19 cellular contexts compared by ENCODE assay signal in genomic region chr5:149298857-149299404, GRCh38. TPM values are rescaled to one million over a fixed set of nuclear protein-coding genes. Genes with fewer than 3 reads are reported as not detected.
DNase-seq lines count a peak whose midpoint lies in the region; ATAC-seq, FAIRE-seq and TF ChIP-seq lines count a peak whose summit lies in the region.
"Had no signal": no experiment of that assay in that cellular context is flagged by ENCODE, and none has a peak within 500 bp of the region (broad histone marks: within the 10 kb centered on the region; RNA-seq: fewer than 3 reads in every experiment).

No MANE protein-coding gene starts in this region.

- dilution Hi-C loops in mammary epithelial cell (cut with HindIII; ENCODE audit: low sequenced_read_pairs) = no loop called here
- dilution Hi-C loops in endothelial cell of umbilical vein (cut with MboI; ENCODE audit: extremely low pct_ligation_motif_present, low sequenced_read_pairs) = no loop called here

- no peak overlapping the region for H3K4me3 ChIP-seq in breast epithelium
- no peak overlapping the region for H3K4me3 ChIP-seq in mammary epithelial cell (replicated peaks in 1 of 3; ENCODE audit: insufficient read depth in 1 of 3, low read depth in 2 of 3, low read length in 3 of 3)
- no peak overlapping the region for H3K4me3 ChIP-seq in endothelial cell of umbilical vein (replicated peaks in 1 of 3; ENCODE audit: insufficient read depth in 1 of 3, low read depth in 1 of 3, low read length in 3 of 3)
- H3K4me3 ChIP-seq in HAP-1 = no peak overlapping the region
- H3K4me3 ChIP-seq: PC-9 had no signal

- H3K27ac ChIP-seq in breast epithelium (peak overlapping the region; percentile 18 to 77), mammary epithelial cell (ENCODE audit: insufficient read depth, low read depth, low read length) (no peak overlapping the region), endothelial cell of umbilical vein (ENCODE audit: insufficient read depth, low read depth, low read length) (peak overlapping the region; percentile 80)
- H3K27ac ChIP-seq: parathyroid adenoma, PC-9, WERI-Rb-1 had no signal

- TF ChIP-seq POLR2A in breast epithelium (IDR thresholded peaks at IDR 0.05) = no peak
- TF ChIP-seq POLR2A in endothelial cell of umbilical vein (IDR thresholded peaks at IDR 0.05; ENCODE audit: low read depth, low read length) = peak; percentile 75

- H3K79me2 ChIP-seq in mammary epithelial cell (ENCODE audit: insufficient read depth, low read length) (peaks cover 7% of the 10 kb centered on the region), endothelial cell of umbilical vein (ENCODE audit: control insufficient read depth, insufficient read depth, low read length) (no peaks in the 10 kb centered on the region)
- H3K79me2 ChIP-seq: parathyroid adenoma had no signal

- CTCF ChIA-PET in mammary epithelial cell (lab: Charles Lee; ENCODE audit: low non-redundant PET) = interaction anchor here (0.8 kb wide), 1 partner anchor 266 kb away, joined by 4 read pairs; no protein-coding TSS in a partner anchor
- CTCF ChIA-PET in endothelial cell of umbilical vein (lab: Charles Lee) = interaction anchor here (0.9 to 4.6 kb wide), 12 partner anchors 10 to 266 kb away, joined by 3 to 26 read pairs (median 6); no protein-coding TSS in a partner anchor

- POLR2A ChIA-PET in endothelial cell of umbilical vein (lab: Charles Lee) = interaction anchor here (1.0 to 1.9 kb wide), 2 partner anchors 11 kb away, joined by 3 to 10 read pairs; no protein-coding TSS in a partner anchor

- H3K27me3 ChIP-seq in breast epithelium = no peaks in the 10 kb centered on the region
- H3K27me3 ChIP-seq in mammary epithelial cell (ENCODE audit: insufficient read depth, low read length) = no peaks in the 10 kb centered on the region
- H3K27me3 ChIP-seq in endothelial cell of umbilical vein (ENCODE audit: control insufficient read depth in 2 of 2, insufficient read depth in 2 of 2, low read length in 2 of 2) = no peaks in the 10 kb centered on the region
- H3K27me3 ChIP-seq in HAP-1 (ENCODE audit: low read depth) = peaks cover 6% of the 10 kb centered on the region

- H3K4me2 ChIP-seq in mammary epithelial cell (ENCODE audit: insufficient read depth, low read depth, low read length) = no peak overlapping the region
- H3K4me2 ChIP-seq in endothelial cell of umbilical vein (ENCODE audit: insufficient read depth, low read length) = peak overlapping the region; percentile 33
- H3K4me2 ChIP-seq: PC-9 had no signal

- H3K36me3 ChIP-seq in breast epithelium (no peaks in the 10 kb centered on the region), mammary epithelial cell (ENCODE audit: insufficient read depth, low read length) (peaks cover 4% of the 10 kb centered on the region), endothelial cell of umbilical vein (ENCODE audit: control insufficient read depth in 2 of 2, extremely low read depth in 1 of 2, insufficient read depth in 2 of 2, low read length in 2 of 2) (no peaks in the 10 kb centered on the region), HAP-1 (replicated peaks) (no peaks in the 10 kb centered on the region)
- H3K36me3 ChIP-seq: WERI-Rb-1 had no signal

- H3K4me1 ChIP-seq in breast epithelium (no peaks in the 10 kb centered on the region), mammary epithelial cell (ENCODE audit: insufficient read depth, low read length) (peaks cover 30% of the 10 kb centered on the region), endothelial cell of umbilical vein (ENCODE audit: control insufficient read depth, extremely low read depth, insufficient read depth, low read length) (peaks cover 28% of the 10 kb centered on the region), HAP-1 (no peaks in the 10 kb centered on the region)

- 95% methylated on average over 8 of the region's 10 CpGs for WGBS in mammary epithelial cell (ENCODE audit: low coverage, missing lambda C conversion rate)

- H4K20me1 ChIP-seq in mammary epithelial cell (ENCODE audit: insufficient read depth, low read length) (no peaks in the 10 kb centered on the region), endothelial cell of umbilical vein (replicated peaks; ENCODE audit: control insufficient read depth, extremely low read depth, insufficient read depth, low read length) (no peaks in the 10 kb centered on the region)

- intact Hi-C loops in breast epithelium (cut with DNase I; ENCODE audit: low total_unique reads) (no loop called here), mammary epithelial cell (cut with micrococcal nuclease) (no loop called here), endothelial cell of umbilical vein (cut with micrococcal nuclease) (loop anchor here (1.0 to 2.0 kb wide), 3 partner anchors 10 to 46 kb away; partner anchors contain the start of gene GRPEL2), posterior vena cava (cut with DNase I) (no loop called here), left colon (cut with DNase I, micrococcal nuclease) (no loop called here)

- no peaks in the 10 kb centered on the region for H3K9me3 ChIP-seq in breast epithelium
- H3K9me3 ChIP-seq in mammary epithelial cell (replicated peaks; ENCODE audit: insufficient read depth, low read length) = no peaks in the 10 kb centered on the region
- no peaks in the 10 kb centered on the region for H3K9me3 ChIP-seq in endothelial cell of umbilical vein (replicated peaks; ENCODE audit: control insufficient read depth, insufficient read depth, low read length)
- H3K9me3 ChIP-seq in HAP-1 = no peaks in the 10 kb centered on the region

- no peaks in the 10 kb centered on the region for H3K9me1 ChIP-seq in endothelial cell of umbilical vein (replicated peaks; ENCODE audit: control insufficient read depth, extremely low read depth, insufficient read depth, low read length)

- no TSS peak for BruUV-seq in mammary epithelial cell (replicated peaks; lab: Mats Ljungman, UMichigan)
- no TSS peak for BruUV-seq in endothelial cell of umbilical vein (replicated peaks; lab: Mats Ljungman, UMichigan)

- no peak for ATAC-seq in left colon
- ATAC-seq: activated CD8-positive, alpha-beta T cell treated with anti-CD3 and anti-CD28 coated beads, Interleukin-2, amount 10 ng/mL, durations not matched to agents 7 days and 5 days; activated T-helper 17 cell treated with anti-CD3 and anti-CD28 coated beads, Interleukin-2, amount 50 U/mL, for 72 hours had no signal

- FAIRE-seq in endothelial cell of umbilical vein (lab: Jason Lieb, UNC) = peak; percentile 100
- FAIRE-seq: colon had no signal

- TF ChIP-seq CTCF in breast epithelium (IDR thresholded peaks at IDR 0.05) (no peak), mammary epithelial cell (conservative IDR thresholded peaks at IDR 0.05 in 1 of 2, IDR thresholded peaks at IDR 0.05 in 1 of 2; ENCODE audit: extremely low read depth in 1 of 2, insufficient read depth in 1 of 2, low read depth in 1 of 2, low read length in 2 of 2) (no peak), endothelial cell of umbilical vein (IDR thresholded peaks at IDR 0.05; ENCODE audit: extremely low read depth in 1 of 2, insufficient read depth in 1 of 2, low read depth in 1 of 2, low read length in 2 of 2) (no peak), GM13977 (IDR thresholded peaks at IDR 0.05; ENCODE audit: extremely low read depth, insufficient read depth, missing control alignments) (no peak)

- in situ Hi-C loops in mammary epithelial cell (cut with MboI; ENCODE audit: low sequenced_read_pairs in 2 of 2) (no loop called here), HAP-1 (cut with MboI; ENCODE audit: low sequenced_read_pairs) (no loop called here), GM13977 (cut with MboI; ENCODE audit: low pct_unique_long_range_greater_than_20kb, low sequenced_read_pairs, unreplicated experiment) (no loop called here)

- DNase-seq in breast epithelium (ENCODE audit: low spot score in 2 of 2) (no peak), mammary epithelial cell (no peak), endothelial cell of umbilical vein (ENCODE audit: low read depth, low spot score) (peak; percentile 97), lung microvascular endothelial cell (ENCODE audit: low read depth in 2 of 2) (peak; percentile 88 to 97), posterior vena cava (ENCODE audit: low spot score) (no peak), HAP-1 (ENCODE audit: low spot score in 2 of 2) (no peak), GM13977 (ENCODE audit: low spot score) (no peak), left colon (no peak)
- DNase-seq: activated CD8-positive, alpha-beta T cell treated with anti-CD3 and anti-CD28 coated beads, Interleukin-2, amount 10 ng/mL, durations not matched to agents 7 days and 5 days; amygdala; CD4-positive, alpha-beta memory T cell; MV-4-11; NCI-H69; PC-9; stimulated activated CD4-positive, alpha-beta T cell treated with anti-CD3 and anti-CD28 coated beads, Interleukin-15, amount 100 ng/mL, for 24 hours; WERI-Rb-1 had no signal

- no peak overlapping the region for H2AFZ ChIP-seq in mammary epithelial cell (ENCODE audit: low read depth, low read length)
- no peak overlapping the region for H2AFZ ChIP-seq in endothelial cell of umbilical vein (ENCODE audit: low read depth, low read length)
- H2AFZ ChIP-seq: parathyroid adenoma, PC-9 had no signal

- H3K9ac ChIP-seq in mammary epithelial cell (ENCODE audit: insufficient read depth, low read length) = no peak overlapping the region
- peak overlapping the region; percentile 37 for H3K9ac ChIP-seq in endothelial cell of umbilical vein (replicated peaks; ENCODE audit: extremely low read depth, insufficient read depth, low read length)
- H3K9ac ChIP-seq: parathyroid adenoma had no signal

RNA-seq across cellular contexts. Expression of gene AFAP1L1, which starts 27.3 kb away (rescaled TPM):
- total RNA-seq in breast epithelium = 100 to 1,000 TPM in 1 of 3 donors, 10 to 100 TPM in 2; 13.3 to 108 (median 26.5) TPM
- total RNA-seq in mammary epithelial cell = 10 to 100 TPM; 19.0 to 23.2 TPM
- 6.3 TPM for polyA plus RNA-seq in mammary epithelial cell
- polyA minus RNA-seq in mammary epithelial cell = 18.6 TPM
- total RNA-seq in endothelial cell of umbilical vein = 73.2 and 76.2 TPM in 2 replicates
- 6.2 and 7.9 TPM in 2 replicates for polyA plus RNA-seq in endothelial cell of umbilical vein
- polyA plus RNA-seq in endothelial cell of umbilical vein (2011; cell fraction: cytosol; rRNA removed) = 8.2 and 8.6 TPM in 2 replicates
- polyA plus RNA-seq in endothelial cell of umbilical vein (2011; cell fraction: nucleus; rRNA removed) = 16.9 and 21.2 TPM in 2 replicates
- 12.1 and 16.6 TPM in 2 replicates for polyA plus RNA-seq in endothelial cell of umbilical vein (2012)
- 17.9 and 18.0 TPM in 2 replicates for polyA minus RNA-seq in endothelial cell of umbilical vein
- 1.7 TPM for polyA minus RNA-seq in endothelial cell of umbilical vein (2011; cell fraction: cytosol; rRNA and poly(A)+ RNA removed)
- polyA minus RNA-seq in endothelial cell of umbilical vein (2011; cell fraction: nucleus; rRNA and poly(A)+ RNA removed) = 16.1 and 17.1 TPM in 2 replicates
- 106 and 219 TPM in 2 replicates for total RNA-seq in lung microvascular endothelial cell
- 10 to 100 TPM; 17.9 to 30.3 TPM for total RNA-seq in posterior vena cava
- 1 to 10 TPM; 1.9 to 2.7 TPM for total RNA-seq in left colon
- total RNA-seq: activated CD8-positive, alpha-beta T cell treated with anti-CD3 and anti-CD28 coated beads, Interleukin-2, amount 10 ng/mL, durations not matched to agents 7 days and 5 days; CD4-positive, alpha-beta memory T cell had no signal
- polyA plus RNA-seq: CD4-positive, alpha-beta memory T cell had no signal

RNA-seq across cellular contexts. Expression of gene GRPEL2, which starts 46.4 kb away (rescaled TPM):
- total RNA-seq in breast epithelium = 10 to 100 TPM; 14.4 to 17.1 (median 16.5) TPM
- total RNA-seq in mammary epithelial cell = 10 to 100 TPM; 50.2 to 61.6 TPM
- 13.0 TPM for polyA plus RNA-seq in mammary epithelial cell
- 27.5 TPM for polyA minus RNA-seq in mammary epithelial cell
- 32.5 and 41.0 TPM in 2 replicates for total RNA-seq in endothelial cell of umbilical vein
- polyA plus RNA-seq in endothelial cell of umbilical vein = 5.8 and 7.6 TPM in 2 replicates
- 6.1 and 6.2 TPM in 2 replicates for polyA plus RNA-seq in endothelial cell of umbilical vein (2011; cell fraction: cytosol; rRNA removed)
- 21.6 and 26.6 TPM in 2 replicates for polyA plus RNA-seq in endothelial cell of umbilical vein (2011; cell fraction: nucleus; rRNA removed)
- 7.3 and 10.1 TPM in 2 replicates for polyA plus RNA-seq in endothelial cell of umbilical vein (2012)
- 18.8 and 21.4 TPM in 2 replicates for polyA minus RNA-seq in endothelial cell of umbilical vein
- polyA minus RNA-seq in endothelial cell of umbilical vein (2011; cell fraction: cytosol; rRNA and poly(A)+ RNA removed) = 41.8 TPM
- polyA minus RNA-seq in endothelial cell of umbilical vein (2011; cell fraction: nucleus; rRNA and poly(A)+ RNA removed) = 12.4 and 16.8 TPM in 2 replicates
- 39.7 and 128 TPM in 2 replicates for total RNA-seq in lung microvascular endothelial cell
- 10 to 100 TPM; 13.1 to 16.0 TPM for total RNA-seq in posterior vena cava
- total RNA-seq in left colon = 10 to 100 TPM; 10.4 to 10.7 TPM

RNA-seq across cellular contexts. Expression of gene PCYOX1L, which starts 58.9 kb away (rescaled TPM):
- total RNA-seq in breast epithelium = 1 to 10 TPM; 3.2 to 6.6 (median 5.2) TPM
- total RNA-seq in mammary epithelial cell = 10 to 100 TPM in 1 of 2 donors, 1 to 10 TPM in 1; 6.8 to 10.2 TPM
- polyA plus RNA-seq in mammary epithelial cell = 17.2 TPM
- 7.8 TPM for polyA minus RNA-seq in mammary epithelial cell
- 17.0 and 23.3 TPM in 2 replicates for total RNA-seq in endothelial cell of umbilical vein
- 28.1 and 29.9 TPM in 2 replicates for polyA plus RNA-seq in endothelial cell of umbilical vein
- 18.5 and 20.5 TPM in 2 replicates for polyA plus RNA-seq in endothelial cell of umbilical vein (2011; cell fraction: cytosol; rRNA removed)
- polyA plus RNA-seq in endothelial cell of umbilical vein (2011; cell fraction: nucleus; rRNA removed) = 32.1 and 36.0 TPM in 2 replicates
- 13.2 and 18.2 TPM in 2 replicates for polyA plus RNA-seq in endothelial cell of umbilical vein (2012)
- polyA minus RNA-seq in endothelial cell of umbilical vein = 18.4 and 20.0 TPM in 2 replicates
- polyA minus RNA-seq in endothelial cell of umbilical vein (2011; cell fraction: cytosol; rRNA and poly(A)+ RNA removed) = 1.2 TPM
- 6.6 and 7.1 TPM in 2 replicates for polyA minus RNA-seq in endothelial cell of umbilical vein (2011; cell fraction: nucleus; rRNA and poly(A)+ RNA removed)
- 9.8 and 13.3 TPM in 2 replicates for total RNA-seq in lung microvascular endothelial cell
- total RNA-seq in posterior vena cava = 1 to 10 TPM; 3.1 to 5.6 TPM
- total RNA-seq in left colon = 1 to 10 TPM; 3.3 to 3.9 TPM

Comparison
In these comparisons a context has a peak if more than half of its experiments do, and no peak if none do; other contexts are left out.
1. DNase-seq: peak in endothelial cell of umbilical vein (single experiment) and lung microvascular endothelial cell (2 of 2); none in breast epithelium (0 of 2), mammary epithelial cell (single experiment), posterior vena cava (single experiment), HAP-1 (0 of 2), GM13977 (single experiment) and left colon (0 of 2).